8 cellular contexts compared by ENCODE assay signal in genomic region chr12:56521209-56521589, GRCh38. TPM values are rescaled to one million over a fixed set of nuclear protein-coding genes. Genes with fewer than 3 reads are reported as not detected.
DNase-seq lines count a peak whose midpoint lies in the region; ATAC-seq and TF ChIP-seq lines count a peak whose summit lies in the region.

No MANE protein-coding gene starts in this region.

- DNase-seq in GM06990 (ENCODE audit: extremely low read depth, insufficient read length) (no peak), fibroblast of mammary gland (ENCODE audit: low read depth) (peak; percentile 17), trophoblast cell (peak; percentile 27 to 55), GM19240 (ENCODE audit: insufficient read length, low spot score) (no peak), hepatic stellate cell (ENCODE audit: low spot score) (no peak)

- ATAC-seq in SK-N-SH treated with all-trans-retinoic acid at 6 μM for 48 hours (peak; percentile 5), HG03469 (IDR thresholded peaks at IDR 0.05; ENCODE audit: unreplicated experiment) (no peak), GM19463 (IDR thresholded peaks at IDR 0.05; ENCODE audit: unreplicated experiment) (no peak)

- no peak overlapping the region for H3K27ac ChIP-seq in trophoblast cell (ENCODE audit: low read depth, low read length)

- H3K36me3 ChIP-seq in GM06990 (ENCODE audit: control insufficient read depth, insufficient read depth, low read length) (no peaks in the 10 kb centered on the region), trophoblast cell (ENCODE audit: control insufficient read depth in 1 of 2, insufficient read depth in 2 of 2, low read length in 2 of 2) (peaks cover 0 to 2% of the 10 kb centered on the region in 2 experiments)

- H3K18ac ChIP-seq in trophoblast cell (ENCODE audit: low read length), result no peak overlapping the region

- peak overlapping the region; percentile 8 for H2BK12ac ChIP-seq in trophoblast cell (ENCODE audit: low read length)

- no peak for TF ChIP-seq CTCF in GM06990 (IDR thresholded peaks at IDR 0.05; ENCODE audit: insufficient read depth, low read length, poor library complexity, severe bottlenecking)
- TF ChIP-seq CTCF in fibroblast of mammary gland (conservative IDR thresholded peaks at IDR 0.05; ENCODE audit: control insufficient read depth, insufficient read depth, low read depth, low read length), result no peak

- H3K23ac ChIP-seq in trophoblast cell (ENCODE audit: low read length), result no peak overlapping the region

- H4K8ac ChIP-seq in trophoblast cell (ENCODE audit: low read depth, low read length), result no peak overlapping the region

- peak overlapping the region; percentile 79 for H2AK5ac ChIP-seq in trophoblast cell (ENCODE audit: low read length)

- H4K12ac ChIP-seq in trophoblast cell (ENCODE audit: low read depth, low read length), result peak overlapping the region; percentile 2

- peaks cover 0 to 5% of the 10 kb centered on the region in 2 experiments for H3K4me1 ChIP-seq in trophoblast cell (ENCODE audit: control insufficient read depth in 1 of 2, insufficient read depth in 2 of 2, low read length in 2 of 2)

- H3K4me3 ChIP-seq in GM06990 (replicated peaks; ENCODE audit: low read depth, low read length) (peak overlapping the region; percentile 55), fibroblast of mammary gland (ENCODE audit: control insufficient read depth, low read depth, low read length) (peak overlapping the region; percentile 74), trophoblast cell (ENCODE audit: low read depth, low read length) (no peak overlapping the region)

- H3K27me3 ChIP-seq in GM06990 (replicated peaks; ENCODE audit: control insufficient read depth, insufficient read depth, low read length) (no peaks in the 10 kb centered on the region), trophoblast cell (ENCODE audit: insufficient read depth, low read length) (no peaks in the 10 kb centered on the region)

- no peak overlapping the region for H3K9ac ChIP-seq in trophoblast cell (ENCODE audit: low read length)

- no peak overlapping the region for H3K4me2 ChIP-seq in trophoblast cell (ENCODE audit: low read length)

- peak overlapping the region; percentile 14 for H3K14ac ChIP-seq in trophoblast cell (ENCODE audit: low read length)

- no peaks in the 10 kb centered on the region for H3K9me3 ChIP-seq in trophoblast cell (ENCODE audit: insufficient read depth, low read depth, low read length)

- peaks cover 15% of the 10 kb centered on the region for H3K79me1 ChIP-seq in trophoblast cell (ENCODE audit: low read length)

- H3K4ac ChIP-seq in trophoblast cell (ENCODE audit: low read depth, low read length), result no peak overlapping the region

- no peak overlapping the region for H2BK5ac ChIP-seq in trophoblast cell (ENCODE audit: low read depth, low read length, poor library complexity)

- peaks cover 11% of the 10 kb centered on the region for H3K79me2 ChIP-seq in trophoblast cell (ENCODE audit: control insufficient read depth, insufficient read depth, low read length, poor library complexity)

- H4K91ac ChIP-seq in trophoblast cell (ENCODE audit: low read depth, low read length), result peak overlapping the region; percentile 62

- peak overlapping the region; percentile 20 for H2BK120ac ChIP-seq in trophoblast cell (ENCODE audit: insufficient read depth, low read length, poor library complexity)

- H2AFZ ChIP-seq in trophoblast cell (ENCODE audit: insufficient read depth, low read length, poor library complexity), result no peak overlapping the region

- no CpG with 5 or more reads among the region's 8 CpGs for WGBS in trophoblast cell (ENCODE audit: extremely low coverage, insufficient coverage, insufficient read length)

TF ChIP-seq in SK-N-SH treated with all-trans-retinoic acid at 6 μM for 48 hours, 23 proteins besides CTCF, POLR2A, EP300 and RAD21:
- no peak for TF ChIP-seq TOX (CRISPR knock-in tag; IDR thresholded peaks at IDR 0.05; ENCODE audit: borderline replicate concordance)
- no peak for TF ChIP-seq ISL1 (CRISPR knock-in tag; IDR thresholded peaks at IDR 0.05)
- no peak for TF ChIP-seq ARNTL (CRISPR knock-in tag; IDR thresholded peaks at IDR 0.05; ENCODE audit: borderline replicate concordance, low read depth)
- no peak for TF ChIP-seq BACH2 (CRISPR knock-in tag; IDR thresholded peaks at IDR 0.05; ENCODE audit: borderline replicate concordance)
- TF ChIP-seq RARB (CRISPR knock-in tag; IDR thresholded peaks at IDR 0.05), result no peak
- TF ChIP-seq ZNF8 (CRISPR knock-in tag; IDR thresholded peaks at IDR 0.05), result no peak
- no peak for TF ChIP-seq ZFP3 (CRISPR knock-in tag; IDR thresholded peaks at IDR 0.05)
- TF ChIP-seq TSHZ2 (CRISPR knock-in tag; IDR thresholded peaks at IDR 0.05), result no peak
- TF ChIP-seq ZFP30 (CRISPR knock-in tag; IDR thresholded peaks at IDR 0.05), result no peak

RNA-seq across cellular contexts. Expression of gene RBMS2, which starts 0.4 kb away (rescaled TPM):
- polyA plus RNA-seq in trophoblast cell (2013), result 49.4 and 51.3 TPM in 2 replicates

RNA-seq across cellular contexts. Expression of gene GLS2, which starts 33.2 kb away (rescaled TPM):
- polyA plus RNA-seq in trophoblast cell (2013), result 0.19 and 0.25 TPM in 2 replicates

RNA-seq across cellular contexts. Expression of gene SPRYD4, which starts 52.8 kb away (rescaled TPM):
- polyA plus RNA-seq in trophoblast cell (2013), result 0.94 and 1.0 TPM in 2 replicates

Comparison
In these comparisons a context has a peak if more than half of its experiments do, and no peak if none do; other contexts are left out.
1. DNase-seq: peak in fibroblast of mammary gland (single experiment) and trophoblast cell (2 of 2); none in GM06990 (single experiment), GM19240 (single experiment) and hepatic stellate cell (single experiment).